In the genomic region with DNA sequence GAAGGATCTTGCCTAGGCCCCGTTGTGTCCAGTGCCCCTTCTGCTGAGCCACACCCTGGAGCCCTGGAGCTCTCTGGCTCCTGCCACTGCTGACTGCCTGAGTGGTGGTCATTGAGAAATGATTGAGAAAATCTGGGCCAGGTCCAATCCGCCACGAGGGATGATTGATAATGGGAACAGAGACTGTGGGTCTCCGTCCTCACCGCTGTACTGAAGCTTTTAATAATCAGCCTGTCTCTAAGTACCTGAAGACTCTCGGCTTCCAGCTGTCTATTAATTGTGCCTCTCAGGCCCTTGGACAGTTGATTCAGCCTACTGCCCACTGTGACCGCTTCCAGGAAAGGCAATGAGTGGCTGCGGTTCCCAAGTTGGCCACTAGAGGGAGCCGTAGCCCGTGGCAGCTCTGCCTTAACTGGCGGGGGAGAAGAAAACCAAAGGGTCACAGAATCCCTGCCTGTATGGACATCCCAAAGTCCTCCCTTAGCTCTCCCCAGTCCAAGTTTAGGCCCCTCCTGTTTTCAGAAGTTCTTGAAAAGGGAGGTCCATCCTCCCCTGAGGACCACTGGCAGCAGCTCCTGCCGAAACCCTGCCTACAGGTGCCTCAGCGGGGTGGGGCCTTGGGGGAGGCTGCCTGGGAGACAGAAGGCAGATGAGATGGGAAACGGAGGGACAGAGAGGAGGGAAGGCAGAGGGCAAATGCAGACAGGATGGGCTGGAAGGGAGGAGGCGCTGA, we compare ENCODE assay signal across 1 cellular context.
A peak's percentile ranks its signal among the peaks of the same experiment; 100 is the strongest.
TF ChIP-seq lines count a peak whose summit lies in the region.

No MANE protein-coding gene starts in this region.

TF ChIP-seq in K562, 482 proteins besides CTCF, POLR2A, EP300 and RAD21 (continued from another document):
- TF ChIP-seq, protein P1, sequence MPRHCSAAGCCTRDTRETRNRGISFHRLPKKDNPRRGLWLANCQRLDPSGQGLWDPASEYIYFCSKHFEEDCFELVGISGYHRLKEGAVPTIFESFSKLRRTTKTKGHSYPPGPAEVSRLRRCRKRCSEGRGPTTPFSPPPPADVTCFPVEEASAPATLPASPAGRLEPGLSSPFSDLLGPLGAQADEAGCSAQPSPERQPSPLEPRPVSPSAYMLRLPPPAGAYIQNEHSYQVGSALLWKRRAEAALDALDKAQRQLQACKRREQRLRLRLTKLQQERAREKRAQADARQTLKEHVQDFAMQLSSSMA (CRISPR knock-in tag; IDR thresholded peaks at IDR 0.05): no peak
- TF ChIP-seq DIDO1 (tag; IDR thresholded peaks at IDR 0.05; ENCODE audit: low read depth) (no peak), KLF16 (IDR thresholded peaks at IDR 0.05) (0 out of 2 replicates have a peak, but pooled peaks have one; percentile 21), POLR2B (IDR thresholded peaks at IDR 0.05; ENCODE audit: low read depth, partially characterized antibody) (no peak), TBP (optimal IDR thresholded peaks at IDR 0.05; ENCODE audit: low read depth, low read length) (no peak), SUPT5H (IDR thresholded peaks at IDR 0.05) (no peak), L3MBTL2 (IDR thresholded peaks at IDR 0.05) (no peak), ILK (tag; IDR thresholded peaks at IDR 0.05; ENCODE audit: borderline replicate concordance, low read depth) (no peak), MBD2 (IDR thresholded peaks at IDR 0.05; ENCODE audit: borderline replicate concordance, low read depth) (no peak), CBFB (CRISPR knock-in tag; IDR thresholded peaks at IDR 0.05) (peak; percentile 52; the same call in 1 of the 2 replicates), NCOA6 (IDR thresholded peaks at IDR 0.05) (no peak), CCNT2 (IDR thresholded peaks at IDR 0.05; ENCODE audit: borderline replicate concordance, extremely low read depth, insufficient read length, low read depth, low read length) (no peak), HNRNPLL (IDR thresholded peaks at IDR 0.05; ENCODE audit: low read depth, low read length, poor library complexity, severe bottlenecking) (no peak)
- TF ChIP-seq, protein P2, sequence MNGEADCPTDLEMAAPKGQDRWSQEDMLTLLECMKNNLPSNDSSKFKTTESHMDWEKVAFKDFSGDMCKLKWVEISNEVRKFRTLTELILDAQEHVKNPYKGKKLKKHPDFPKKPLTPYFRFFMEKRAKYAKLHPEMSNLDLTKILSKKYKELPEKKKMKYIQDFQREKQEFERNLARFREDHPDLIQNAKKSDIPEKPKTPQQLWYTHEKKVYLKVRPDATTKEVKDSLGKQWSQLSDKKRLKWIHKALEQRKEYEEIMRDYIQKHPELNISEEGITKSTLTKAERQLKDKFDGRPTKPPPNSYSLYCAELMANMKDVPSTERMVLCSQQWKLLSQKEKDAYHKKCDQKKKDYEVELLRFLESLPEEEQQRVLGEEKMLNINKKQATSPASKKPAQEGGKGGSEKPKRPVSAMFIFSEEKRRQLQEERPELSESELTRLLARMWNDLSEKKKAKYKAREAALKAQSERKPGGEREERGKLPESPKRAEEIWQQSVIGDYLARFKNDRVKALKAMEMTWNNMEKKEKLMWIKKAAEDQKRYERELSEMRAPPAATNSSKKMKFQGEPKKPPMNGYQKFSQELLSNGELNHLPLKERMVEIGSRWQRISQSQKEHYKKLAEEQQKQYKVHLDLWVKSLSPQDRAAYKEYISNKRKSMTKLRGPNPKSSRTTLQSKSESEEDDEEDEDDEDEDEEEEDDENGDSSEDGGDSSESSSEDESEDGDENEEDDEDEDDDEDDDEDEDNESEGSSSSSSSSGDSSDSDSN (IDR thresholded peaks at IDR 0.05; ENCODE audit: borderline replicate concordance in 1 of 2, low read depth in 2 of 2, low read length in 2 of 2): no peak
- TF ChIP-seq, protein P3, sequence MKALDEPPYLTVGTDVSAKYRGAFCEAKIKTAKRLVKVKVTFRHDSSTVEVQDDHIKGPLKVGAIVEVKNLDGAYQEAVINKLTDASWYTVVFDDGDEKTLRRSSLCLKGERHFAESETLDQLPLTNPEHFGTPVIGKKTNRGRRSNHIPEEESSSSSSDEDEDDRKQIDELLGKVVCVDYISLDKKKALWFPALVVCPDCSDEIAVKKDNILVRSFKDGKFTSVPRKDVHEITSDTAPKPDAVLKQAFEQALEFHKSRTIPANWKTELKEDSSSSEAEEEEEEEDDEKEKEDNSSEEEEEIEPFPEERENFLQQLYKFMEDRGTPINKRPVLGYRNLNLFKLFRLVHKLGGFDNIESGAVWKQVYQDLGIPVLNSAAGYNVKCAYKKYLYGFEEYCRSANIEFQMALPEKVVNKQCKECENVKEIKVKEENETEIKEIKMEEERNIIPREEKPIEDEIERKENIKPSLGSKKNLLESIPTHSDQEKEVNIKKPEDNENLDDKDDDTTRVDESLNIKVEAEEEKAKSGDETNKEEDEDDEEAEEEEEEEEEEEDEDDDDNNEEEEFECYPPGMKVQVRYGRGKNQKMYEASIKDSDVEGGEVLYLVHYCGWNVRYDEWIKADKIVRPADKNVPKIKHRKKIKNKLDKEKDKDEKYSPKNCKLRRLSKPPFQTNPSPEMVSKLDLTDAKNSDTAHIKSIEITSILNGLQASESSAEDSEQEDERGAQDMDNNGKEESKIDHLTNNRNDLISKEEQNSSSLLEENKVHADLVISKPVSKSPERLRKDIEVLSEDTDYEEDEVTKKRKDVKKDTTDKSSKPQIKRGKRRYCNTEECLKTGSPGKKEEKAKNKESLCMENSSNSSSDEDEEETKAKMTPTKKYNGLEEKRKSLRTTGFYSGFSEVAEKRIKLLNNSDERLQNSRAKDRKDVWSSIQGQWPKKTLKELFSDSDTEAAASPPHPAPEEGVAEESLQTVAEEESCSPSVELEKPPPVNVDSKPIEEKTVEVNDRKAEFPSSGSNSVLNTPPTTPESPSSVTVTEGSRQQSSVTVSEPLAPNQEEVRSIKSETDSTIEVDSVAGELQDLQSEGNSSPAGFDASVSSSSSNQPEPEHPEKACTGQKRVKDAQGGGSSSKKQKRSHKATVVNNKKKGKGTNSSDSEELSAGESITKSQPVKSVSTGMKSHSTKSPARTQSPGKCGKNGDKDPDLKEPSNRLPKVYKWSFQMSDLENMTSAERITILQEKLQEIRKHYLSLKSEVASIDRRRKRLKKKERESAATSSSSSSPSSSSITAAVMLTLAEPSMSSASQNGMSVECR (CRISPR knock-in tag; IDR thresholded peaks at IDR 0.05): no peak
- TF ChIP-seq, protein P4, sequence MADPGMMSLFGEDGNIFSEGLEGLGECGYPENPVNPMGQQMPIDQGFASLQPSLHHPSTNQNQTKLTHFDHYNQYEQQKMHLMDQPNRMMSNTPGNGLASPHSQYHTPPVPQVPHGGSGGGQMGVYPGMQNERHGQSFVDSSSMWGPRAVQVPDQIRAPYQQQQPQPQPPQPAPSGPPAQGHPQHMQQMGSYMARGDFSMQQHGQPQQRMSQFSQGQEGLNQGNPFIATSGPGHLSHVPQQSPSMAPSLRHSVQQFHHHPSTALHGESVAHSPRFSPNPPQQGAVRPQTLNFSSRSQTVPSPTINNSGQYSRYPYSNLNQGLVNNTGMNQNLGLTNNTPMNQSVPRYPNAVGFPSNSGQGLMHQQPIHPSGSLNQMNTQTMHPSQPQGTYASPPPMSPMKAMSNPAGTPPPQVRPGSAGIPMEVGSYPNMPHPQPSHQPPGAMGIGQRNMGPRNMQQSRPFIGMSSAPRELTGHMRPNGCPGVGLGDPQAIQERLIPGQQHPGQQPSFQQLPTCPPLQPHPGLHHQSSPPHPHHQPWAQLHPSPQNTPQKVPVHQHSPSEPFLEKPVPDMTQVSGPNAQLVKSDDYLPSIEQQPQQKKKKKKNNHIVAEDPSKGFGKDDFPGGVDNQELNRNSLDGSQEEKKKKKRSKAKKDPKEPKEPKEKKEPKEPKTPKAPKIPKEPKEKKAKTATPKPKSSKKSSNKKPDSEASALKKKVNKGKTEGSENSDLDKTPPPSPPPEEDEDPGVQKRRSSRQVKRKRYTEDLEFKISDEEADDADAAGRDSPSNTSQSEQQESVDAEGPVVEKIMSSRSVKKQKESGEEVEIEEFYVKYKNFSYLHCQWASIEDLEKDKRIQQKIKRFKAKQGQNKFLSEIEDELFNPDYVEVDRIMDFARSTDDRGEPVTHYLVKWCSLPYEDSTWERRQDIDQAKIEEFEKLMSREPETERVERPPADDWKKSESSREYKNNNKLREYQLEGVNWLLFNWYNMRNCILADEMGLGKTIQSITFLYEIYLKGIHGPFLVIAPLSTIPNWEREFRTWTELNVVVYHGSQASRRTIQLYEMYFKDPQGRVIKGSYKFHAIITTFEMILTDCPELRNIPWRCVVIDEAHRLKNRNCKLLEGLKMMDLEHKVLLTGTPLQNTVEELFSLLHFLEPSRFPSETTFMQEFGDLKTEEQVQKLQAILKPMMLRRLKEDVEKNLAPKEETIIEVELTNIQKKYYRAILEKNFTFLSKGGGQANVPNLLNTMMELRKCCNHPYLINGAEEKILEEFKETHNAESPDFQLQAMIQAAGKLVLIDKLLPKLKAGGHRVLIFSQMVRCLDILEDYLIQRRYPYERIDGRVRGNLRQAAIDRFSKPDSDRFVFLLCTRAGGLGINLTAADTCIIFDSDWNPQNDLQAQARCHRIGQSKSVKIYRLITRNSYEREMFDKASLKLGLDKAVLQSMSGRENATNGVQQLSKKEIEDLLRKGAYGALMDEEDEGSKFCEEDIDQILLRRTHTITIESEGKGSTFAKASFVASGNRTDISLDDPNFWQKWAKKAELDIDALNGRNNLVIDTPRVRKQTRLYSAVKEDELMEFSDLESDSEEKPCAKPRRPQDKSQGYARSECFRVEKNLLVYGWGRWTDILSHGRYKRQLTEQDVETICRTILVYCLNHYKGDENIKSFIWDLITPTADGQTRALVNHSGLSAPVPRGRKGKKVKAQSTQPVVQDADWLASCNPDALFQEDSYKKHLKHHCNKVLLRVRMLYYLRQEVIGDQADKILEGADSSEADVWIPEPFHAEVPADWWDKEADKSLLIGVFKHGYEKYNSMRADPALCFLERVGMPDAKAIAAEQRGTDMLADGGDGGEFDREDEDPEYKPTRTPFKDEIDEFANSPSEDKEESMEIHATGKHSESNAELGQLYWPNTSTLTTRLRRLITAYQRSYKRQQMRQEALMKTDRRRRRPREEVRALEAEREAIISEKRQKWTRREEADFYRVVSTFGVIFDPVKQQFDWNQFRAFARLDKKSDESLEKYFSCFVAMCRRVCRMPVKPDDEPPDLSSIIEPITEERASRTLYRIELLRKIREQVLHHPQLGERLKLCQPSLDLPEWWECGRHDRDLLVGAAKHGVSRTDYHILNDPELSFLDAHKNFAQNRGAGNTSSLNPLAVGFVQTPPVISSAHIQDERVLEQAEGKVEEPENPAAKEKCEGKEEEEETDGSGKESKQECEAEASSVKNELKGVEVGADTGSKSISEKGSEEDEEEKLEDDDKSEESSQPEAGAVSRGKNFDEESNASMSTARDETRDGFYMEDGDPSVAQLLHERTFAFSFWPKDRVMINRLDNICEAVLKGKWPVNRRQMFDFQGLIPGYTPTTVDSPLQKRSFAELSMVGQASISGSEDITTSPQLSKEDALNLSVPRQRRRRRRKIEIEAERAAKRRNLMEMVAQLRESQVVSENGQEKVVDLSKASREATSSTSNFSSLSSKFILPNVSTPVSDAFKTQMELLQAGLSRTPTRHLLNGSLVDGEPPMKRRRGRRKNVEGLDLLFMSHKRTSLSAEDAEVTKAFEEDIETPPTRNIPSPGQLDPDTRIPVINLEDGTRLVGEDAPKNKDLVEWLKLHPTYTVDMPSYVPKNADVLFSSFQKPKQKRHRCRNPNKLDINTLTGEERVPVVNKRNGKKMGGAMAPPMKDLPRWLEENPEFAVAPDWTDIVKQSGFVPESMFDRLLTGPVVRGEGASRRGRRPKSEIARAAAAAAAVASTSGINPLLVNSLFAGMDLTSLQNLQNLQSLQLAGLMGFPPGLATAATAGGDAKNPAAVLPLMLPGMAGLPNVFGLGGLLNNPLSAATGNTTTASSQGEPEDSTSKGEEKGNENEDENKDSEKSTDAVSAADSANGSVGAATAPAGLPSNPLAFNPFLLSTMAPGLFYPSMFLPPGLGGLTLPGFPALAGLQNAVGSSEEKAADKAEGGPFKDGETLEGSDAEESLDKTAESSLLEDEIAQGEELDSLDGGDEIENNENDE (IDR thresholded peaks at IDR 0.05; ENCODE audit: low read depth, low read length): no peak
- TF ChIP-seq, protein P5, sequence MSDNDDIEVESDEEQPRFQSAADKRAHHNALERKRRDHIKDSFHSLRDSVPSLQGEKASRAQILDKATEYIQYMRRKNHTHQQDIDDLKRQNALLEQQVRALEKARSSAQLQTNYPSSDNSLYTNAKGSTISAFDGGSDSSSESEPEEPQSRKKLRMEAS (CRISPR knock-in tag; IDR thresholded peaks at IDR 0.05): no peak
- TF ChIP-seq, protein P6, sequence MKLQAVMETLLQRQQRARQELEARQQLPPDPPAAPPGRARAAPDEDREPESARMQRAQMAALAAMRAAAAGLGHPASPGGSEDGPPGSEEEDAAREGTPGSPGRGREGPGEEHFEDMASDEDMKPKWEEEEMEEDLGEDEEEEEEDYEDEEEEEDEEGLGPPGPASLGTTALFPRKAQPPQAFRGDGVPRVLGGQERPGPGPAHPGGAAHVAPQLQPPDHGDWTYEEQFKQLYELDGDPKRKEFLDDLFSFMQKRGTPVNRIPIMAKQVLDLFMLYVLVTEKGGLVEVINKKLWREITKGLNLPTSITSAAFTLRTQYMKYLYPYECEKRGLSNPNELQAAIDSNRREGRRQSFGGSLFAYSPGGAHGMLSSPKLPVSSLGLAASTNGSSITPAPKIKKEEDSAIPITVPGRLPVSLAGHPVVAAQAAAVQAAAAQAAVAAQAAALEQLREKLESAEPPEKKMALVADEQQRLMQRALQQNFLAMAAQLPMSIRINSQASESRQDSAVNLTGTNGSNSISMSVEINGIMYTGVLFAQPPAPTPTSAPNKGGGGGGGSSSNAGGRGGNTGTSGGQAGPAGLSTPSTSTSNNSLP (IDR thresholded peaks at IDR 0.05; ENCODE audit: borderline replicate concordance, low read depth, low read length): no peak
- TF ChIP-seq, protein P7, sequence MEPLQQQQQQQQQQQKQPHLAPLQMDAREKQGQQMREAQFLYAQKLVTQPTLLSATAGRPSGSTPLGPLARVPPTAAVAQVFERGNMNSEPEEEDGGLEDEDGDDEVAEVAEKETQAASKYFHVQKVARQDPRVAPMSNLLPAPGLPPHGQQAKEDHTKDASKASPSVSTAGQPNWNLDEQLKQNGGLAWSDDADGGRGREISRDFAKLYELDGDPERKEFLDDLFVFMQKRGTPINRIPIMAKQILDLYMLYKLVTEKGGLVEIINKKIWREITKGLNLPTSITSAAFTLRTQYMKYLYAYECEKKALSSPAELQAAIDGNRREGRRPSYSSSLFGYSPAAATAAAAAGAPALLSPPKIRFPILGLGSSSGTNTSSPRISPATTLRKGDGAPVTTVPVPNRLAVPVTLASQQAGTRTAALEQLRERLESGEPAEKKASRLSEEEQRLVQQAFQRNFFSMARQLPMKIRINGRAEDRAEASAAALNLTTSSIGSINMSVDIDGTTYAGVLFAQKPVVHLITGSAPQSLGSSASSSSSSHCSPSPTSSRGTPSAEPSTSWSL (CRISPR knock-in tag; IDR thresholded peaks at IDR 0.05; ENCODE audit: borderline replicate concordance): no peak
- TF ChIP-seq, protein P8, sequence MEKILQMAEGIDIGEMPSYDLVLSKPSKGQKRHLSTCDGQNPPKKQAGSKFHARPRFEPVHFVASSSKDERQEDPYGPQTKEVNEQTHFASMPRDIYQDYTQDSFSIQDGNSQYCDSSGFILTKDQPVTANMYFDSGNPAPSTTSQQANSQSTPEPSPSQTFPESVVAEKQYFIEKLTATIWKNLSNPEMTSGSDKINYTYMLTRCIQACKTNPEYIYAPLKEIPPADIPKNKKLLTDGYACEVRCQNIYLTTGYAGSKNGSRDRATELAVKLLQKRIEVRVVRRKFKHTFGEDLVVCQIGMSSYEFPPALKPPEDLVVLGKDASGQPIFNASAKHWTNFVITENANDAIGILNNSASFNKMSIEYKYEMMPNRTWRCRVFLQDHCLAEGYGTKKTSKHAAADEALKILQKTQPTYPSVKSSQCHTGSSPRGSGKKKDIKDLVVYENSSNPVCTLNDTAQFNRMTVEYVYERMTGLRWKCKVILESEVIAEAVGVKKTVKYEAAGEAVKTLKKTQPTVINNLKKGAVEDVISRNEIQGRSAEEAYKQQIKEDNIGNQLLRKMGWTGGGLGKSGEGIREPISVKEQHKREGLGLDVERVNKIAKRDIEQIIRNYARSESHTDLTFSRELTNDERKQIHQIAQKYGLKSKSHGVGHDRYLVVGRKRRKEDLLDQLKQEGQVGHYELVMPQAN (IDR thresholded peaks at IDR 0.05; ENCODE audit: borderline replicate concordance): no peak
